ENCODE assay signal across 1 cellular context in the genomic region with DNA sequence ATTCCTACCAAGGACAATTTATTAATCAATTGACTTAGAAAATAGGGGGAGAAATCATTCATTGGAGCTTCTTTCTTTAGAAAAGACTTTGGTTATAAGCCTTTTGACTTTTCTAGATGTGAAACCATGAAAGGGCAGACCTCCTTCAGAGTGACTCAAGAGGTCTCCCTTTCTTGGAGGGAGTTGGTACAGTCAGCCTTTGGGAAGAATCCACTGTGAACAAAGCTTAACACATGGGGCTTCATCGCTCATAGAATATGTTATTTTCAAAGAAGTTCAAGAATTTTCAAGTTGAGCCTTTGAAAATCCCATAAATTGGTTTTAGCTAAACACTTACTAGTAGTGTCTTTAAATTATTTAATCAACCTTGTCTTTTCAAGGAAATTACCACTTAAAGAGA.
TF ChIP-seq lines count a peak whose summit lies in the region.

No MANE protein-coding gene starts in this region.

TF ChIP-seq in HepG2, 621 proteins besides CTCF, POLR2A, EP300 and RAD21:
- TF ChIP-seq KMT2A (CRISPR knock-in tag; IDR thresholded peaks at IDR 0.05), result no peak
- TF ChIP-seq, protein P1, sequence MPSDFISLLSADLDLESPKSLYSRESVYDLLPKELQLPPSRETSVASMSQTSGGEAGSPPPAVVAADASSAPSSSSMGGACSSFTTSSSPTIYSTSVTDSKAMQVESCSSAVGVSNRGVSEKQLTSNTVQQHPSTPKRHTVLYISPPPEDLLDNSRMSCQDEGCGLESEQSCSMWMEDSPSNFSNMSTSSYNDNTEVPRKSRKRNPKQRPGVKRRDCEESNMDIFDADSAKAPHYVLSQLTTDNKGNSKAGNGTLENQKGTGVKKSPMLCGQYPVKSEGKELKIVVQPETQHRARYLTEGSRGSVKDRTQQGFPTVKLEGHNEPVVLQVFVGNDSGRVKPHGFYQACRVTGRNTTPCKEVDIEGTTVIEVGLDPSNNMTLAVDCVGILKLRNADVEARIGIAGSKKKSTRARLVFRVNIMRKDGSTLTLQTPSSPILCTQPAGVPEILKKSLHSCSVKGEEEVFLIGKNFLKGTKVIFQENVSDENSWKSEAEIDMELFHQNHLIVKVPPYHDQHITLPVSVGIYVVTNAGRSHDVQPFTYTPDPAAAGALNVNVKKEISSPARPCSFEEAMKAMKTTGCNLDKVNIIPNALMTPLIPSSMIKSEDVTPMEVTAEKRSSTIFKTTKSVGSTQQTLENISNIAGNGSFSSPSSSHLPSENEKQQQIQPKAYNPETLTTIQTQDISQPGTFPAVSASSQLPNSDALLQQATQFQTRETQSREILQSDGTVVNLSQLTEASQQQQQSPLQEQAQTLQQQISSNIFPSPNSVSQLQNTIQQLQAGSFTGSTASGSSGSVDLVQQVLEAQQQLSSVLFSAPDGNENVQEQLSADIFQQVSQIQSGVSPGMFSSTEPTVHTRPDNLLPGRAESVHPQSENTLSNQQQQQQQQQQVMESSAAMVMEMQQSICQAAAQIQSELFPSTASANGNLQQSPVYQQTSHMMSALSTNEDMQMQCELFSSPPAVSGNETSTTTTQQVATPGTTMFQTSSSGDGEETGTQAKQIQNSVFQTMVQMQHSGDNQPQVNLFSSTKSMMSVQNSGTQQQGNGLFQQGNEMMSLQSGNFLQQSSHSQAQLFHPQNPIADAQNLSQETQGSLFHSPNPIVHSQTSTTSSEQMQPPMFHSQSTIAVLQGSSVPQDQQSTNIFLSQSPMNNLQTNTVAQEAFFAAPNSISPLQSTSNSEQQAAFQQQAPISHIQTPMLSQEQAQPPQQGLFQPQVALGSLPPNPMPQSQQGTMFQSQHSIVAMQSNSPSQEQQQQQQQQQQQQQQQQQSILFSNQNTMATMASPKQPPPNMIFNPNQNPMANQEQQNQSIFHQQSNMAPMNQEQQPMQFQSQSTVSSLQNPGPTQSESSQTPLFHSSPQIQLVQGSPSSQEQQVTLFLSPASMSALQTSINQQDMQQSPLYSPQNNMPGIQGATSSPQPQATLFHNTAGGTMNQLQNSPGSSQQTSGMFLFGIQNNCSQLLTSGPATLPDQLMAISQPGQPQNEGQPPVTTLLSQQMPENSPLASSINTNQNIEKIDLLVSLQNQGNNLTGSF (CRISPR knock-in tag; IDR thresholded peaks at IDR 0.05), result no peak
- no peak for TF ChIP-seq SNRNP70 (IDR thresholded peaks at IDR 0.05; ENCODE audit: low read depth, low read length)
